Comparison of ENCODE assay signal across 9 cellular contexts in the genomic region with DNA sequence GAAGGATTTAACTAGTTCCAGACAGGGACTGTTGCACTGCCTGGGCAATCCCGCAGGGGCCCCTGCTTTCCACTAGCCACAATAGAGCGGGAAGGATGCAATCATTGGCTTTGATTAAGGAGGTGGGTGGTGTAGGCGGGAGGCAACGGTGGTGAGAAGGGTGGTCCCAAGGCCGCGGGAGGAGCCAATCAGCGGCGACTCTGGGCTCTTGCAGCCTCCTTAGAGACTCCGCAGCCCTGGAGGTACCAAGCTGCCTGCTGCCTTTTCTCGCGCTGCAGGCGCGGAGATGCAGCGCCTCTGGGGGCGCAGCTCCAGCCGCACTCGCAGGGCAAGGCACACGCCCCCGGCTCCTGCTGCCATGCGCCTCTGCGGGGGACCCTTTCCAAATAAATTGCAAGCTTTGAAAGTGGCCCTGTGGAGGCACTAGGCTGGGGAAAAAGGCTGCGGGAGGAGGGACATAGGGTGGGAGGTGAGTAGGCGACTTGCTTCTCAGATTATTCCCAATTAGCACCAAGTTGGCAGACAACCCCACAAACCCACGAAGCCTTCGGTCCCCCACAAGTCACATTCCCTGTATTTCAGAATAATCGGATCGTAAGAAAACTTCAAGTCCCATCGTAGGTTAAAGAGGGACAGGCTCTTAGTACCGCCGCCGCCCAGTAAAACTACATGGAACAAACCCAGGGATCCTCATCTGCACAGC. TPM values are rescaled to one million over a fixed set of nuclear protein-coding genes. Genes with fewer than 3 reads are reported as not detected.
DNase-seq lines count a peak whose midpoint lies in the region; ATAC-seq and TF ChIP-seq lines count a peak whose summit lies in the region.
"Had no signal": no experiment of that assay in that cellular context is flagged by ENCODE, and none has a peak within 500 bp of the region (broad histone marks: within the 10 kb centered on the region; RNA-seq: fewer than 3 reads in every experiment).

No MANE protein-coding gene starts in this region.

- H3K27ac ChIP-seq in brain microvascular endothelial cell: no peak overlapping the region

- in situ Hi-C loops in brain microvascular endothelial cell (cut with HindIII; ENCODE audit: low pct_ligation_motif_present, low sequenced_read_pairs): no loop called here

- 0 to 2% methylated on average over 31 of the region's 31 CpGs for WGBS in lower leg skin, 2 donors

- ATAC-seq in GM18505 (IDR thresholded peaks at IDR 0.05; ENCODE audit: unreplicated experiment) (peak; percentile 44), HG03045 (IDR thresholded peaks at IDR 0.05; ENCODE audit: unreplicated experiment) (no peak), HG02642 (IDR thresholded peaks at IDR 0.05; ENCODE audit: poor library complexity, unreplicated experiment) (no peak)

- TF ChIP-seq CTCF in brain microvascular endothelial cell (IDR thresholded peaks at IDR 0.05; ENCODE audit: low read depth, low read length, missing control alignments): peak; percentile 43
- TF ChIP-seq CTCF in lower leg skin (IDR thresholded peaks at IDR 0.05): no peak

- no peaks in the 10 kb centered on the region for H3K36me3 ChIP-seq in brain microvascular endothelial cell (replicated peaks)

- H3K4me3 ChIP-seq in brain microvascular endothelial cell (ENCODE audit: low read depth, low read length): no peak overlapping the region
- H3K4me3 ChIP-seq in lower leg skin (ENCODE audit: low read depth, poor library complexity, severe bottlenecking): no peak overlapping the region

- DNase-seq in NCI-H2107 (lab: John Stamatoyannopoulos, UW): peak; percentile 18
- no peak for DNase-seq in brain microvascular endothelial cell
- peak; percentile 60 for DNase-seq in occipital lobe (lab: John Stamatoyannopoulos, UW)
- DNase-seq in lower leg skin (ENCODE audit: low spot score in 2 of 2): no peak
- no peak for DNase-seq in HuH-7.5 (ENCODE audit: low spot score)

- intact Hi-C loops in lower leg skin (cut with DNase I; ENCODE audit: low total_unique reads): no loop called here

- H3K27me3 ChIP-seq in brain microvascular endothelial cell (replicated peaks): peaks cover 40% of the 10 kb centered on the region

- TF ChIP-seq POLR2A in GM18505 (IDR thresholded peaks at IDR 0.05; ENCODE audit: borderline replicate concordance, extremely low read depth, insufficient read depth, insufficient read length): no peak
- no peak for TF ChIP-seq POLR2A in lower leg skin (IDR thresholded peaks at IDR 0.05)

RNA-seq across cellular contexts. Expression of a gene that starts 0.9 kb away (rescaled TPM):
- total RNA-seq in occipital lobe (1.1 TPM), lower leg skin (1 to 10 TPM in 1 of 4 donors, under 1 TPM in 1, not detected in 2; 0.13 to 1.1 TPM)
- total RNA-seq: M059J had no signal

Comparison
In these comparisons a context has a peak if more than half of its experiments do, and no peak if none do; other contexts are left out.
1. DNase-seq: peak in NCI-H2107 (single experiment) and occipital lobe (single experiment); none in brain microvascular endothelial cell (single experiment), lower leg skin (0 of 2) and HuH-7.5 (single experiment).